8 cellular contexts compared by ENCODE assay signal in the genomic region with DNA sequence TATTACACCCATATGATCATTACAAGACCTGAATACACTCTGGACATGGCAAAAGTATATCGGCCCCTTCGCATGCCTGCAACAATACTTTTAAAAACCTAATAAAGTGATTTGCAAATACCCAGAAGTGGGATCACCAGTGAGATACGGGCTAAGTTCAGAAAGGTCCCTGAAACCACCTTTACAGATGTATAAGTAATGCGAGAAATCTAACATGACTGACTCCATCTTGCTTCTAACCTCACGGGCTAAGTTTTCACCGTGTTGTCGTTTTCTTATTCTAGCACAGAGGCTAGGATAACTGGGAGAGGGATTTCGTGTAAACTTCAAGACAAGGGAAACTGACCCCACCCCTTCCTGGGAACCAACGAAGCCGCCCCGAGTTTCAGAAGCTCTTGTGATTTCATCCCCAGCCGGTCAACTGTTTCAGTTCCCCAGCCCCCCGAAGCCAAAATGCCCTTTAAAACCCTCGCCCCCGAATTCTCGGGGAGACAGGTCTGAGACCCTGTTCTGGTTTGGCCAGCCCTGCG. TPM values are rescaled to one million over a fixed set of nuclear protein-coding genes. Genes with fewer than 3 reads are reported as not detected.
DNase-seq lines count a peak whose midpoint lies in the region; ATAC-seq and TF ChIP-seq lines count a peak whose summit lies in the region.

No MANE protein-coding gene starts in this region.

- no peak for DNase-seq in AG04450 (ENCODE audit: low read depth, low spot score)
- no peak for DNase-seq in activated naive CD8-positive, alpha-beta T cell treated with anti-CD3 and anti-CD28 coated beads, Interleukin-2, amount 50 U/mL, for 24 hours
- DNase-seq in left ventricle myocardium inferior, result peak; percentile 51
- peak; percentile 26 for DNase-seq in prostate gland (ENCODE audit: low spot score)
- DNase-seq in NCI-H446 treated with DMSO at 0.1 percent for 48 hours (lab: John Stamatoyannopoulos, UW), result no peak
- no peak for DNase-seq in NK-92 treated with Interleukin-12 subunit alpha and Interleukin-12 subunit beta, amount 100 ng/mL, for 24 hours (lab: John Stamatoyannopoulos, UW)

- POLR2A ChIA-PET in AG04450 (lab: Yijun Ruan, JAX), result interaction anchor here (0.6 kb wide), 2 partner anchors 19 to 324 kb away, joined by 3 to 4 read pairs; no protein-coding TSS in a partner anchor

- H3K9me3 Mint-ChIP-seq in activated naive CD8-positive, alpha-beta T cell treated with anti-CD3 and anti-CD28 coated beads, Interleukin-2, amount 50 U/mL, for 24 hours, result no peaks in the 10 kb centered on the region

- intact Hi-C loops in left ventricle myocardium inferior (cut with micrococcal nuclease), result no loop called here
- intact Hi-C loops in prostate gland (cut with DNase I), result no loop called here

- H3K9me3 ChIP-seq in AG04450 (ENCODE audit: control insufficient read depth, insufficient read depth, low read length) (no peaks in the 10 kb centered on the region), HUES64 (ENCODE audit: insufficient read depth, low read depth, low read length) (0 out of 2 replicates have a peak, but pooled peaks cover 4% of the 10 kb centered on the region), left ventricle myocardium inferior (replicated peaks) (no peaks in the 10 kb centered on the region), prostate gland (no peaks in the 10 kb centered on the region)

- 19% methylated on average over 17 of the region's 17 CpGs for WGBS in HUES64
- WGBS in prostate gland, result 5% methylated on average over 17 of the region's 17 CpGs

- no peaks in the 10 kb centered on the region for H3K36me3 Mint-ChIP-seq in activated naive CD8-positive, alpha-beta T cell treated with anti-CD3 and anti-CD28 coated beads, Interleukin-2, amount 50 U/mL, for 24 hours (ENCODE audit: low read depth)

- H3K27me3 ChIP-seq in AG04450 (ENCODE audit: control insufficient read depth, insufficient read depth, low read length), result no peaks in the 10 kb centered on the region
- peaks cover 7% of the 10 kb centered on the region for H3K27me3 ChIP-seq in HUES64 (ENCODE audit: insufficient read depth, low read length)
- H3K27me3 ChIP-seq in left ventricle myocardium inferior (ENCODE audit: low read depth), result no peaks in the 10 kb centered on the region
- no peaks in the 10 kb centered on the region for H3K27me3 ChIP-seq in prostate gland (replicated peaks; ENCODE audit: insufficient read depth)

- peak overlapping the region; percentile 79 for H3K4me3 Mint-ChIP-seq in activated naive CD8-positive, alpha-beta T cell treated with anti-CD3 and anti-CD28 coated beads, Interleukin-2, amount 50 U/mL, for 24 hours

- peak overlapping the region; percentile 79 for H3K9ac ChIP-seq in HUES64 (ENCODE audit: low read depth, low read length)

- TF ChIP-seq CTCF in AG04450 (IDR thresholded peaks at IDR 0.05; ENCODE audit: low read depth, low read length) (no peak), left ventricle myocardium inferior (IDR thresholded peaks at IDR 0.05; ENCODE audit: borderline replicate concordance) (no peak), prostate gland (IDR thresholded peaks at IDR 0.05) (no peak)

- H3K4me1 ChIP-seq in HUES64 (ENCODE audit: insufficient read depth, low read length) (peaks cover 33% of the 10 kb centered on the region), left ventricle myocardium inferior (peaks cover 49% of the 10 kb centered on the region), prostate gland (replicated peaks) (no peaks in the 10 kb centered on the region)

- peak overlapping the region; percentile 68 for H3K27ac Mint-ChIP-seq in activated naive CD8-positive, alpha-beta T cell treated with anti-CD3 and anti-CD28 coated beads, Interleukin-2, amount 50 U/mL, for 24 hours

- CTCF ChIA-PET in AG04450 (lab: Charles Lee), result interaction anchor here (1.1 to 1.3 kb wide), 2 partner anchors 30 to 77 kb away, joined by 3 to 5 read pairs; partner anchors contain the start of gene NEK5

- peak overlapping the region; percentile 68 for H3K4me3 ChIP-seq in AG04450 (ENCODE audit: low read depth, low read length)
- H3K4me3 ChIP-seq in HUES64 (ENCODE audit: low read length), result peak overlapping the region; percentile 81
- H3K4me3 ChIP-seq in left ventricle myocardium inferior, result peak overlapping the region; percentile 96
- peak overlapping the region; percentile 73 to 89 for H3K4me3 ChIP-seq in prostate gland

- peaks cover 5% of the 10 kb centered on the region for H3K27me3 Mint-ChIP-seq in activated naive CD8-positive, alpha-beta T cell treated with anti-CD3 and anti-CD28 coated beads, Interleukin-2, amount 50 U/mL, for 24 hours

- H3K27ac ChIP-seq in AG04450 (ENCODE audit: low read depth, low read length) (peak overlapping the region; percentile 55), HUES64 (ENCODE audit: low read depth, low read length) (no peak overlapping the region), left ventricle myocardium inferior (replicated peaks) (peak overlapping the region; percentile 94), prostate gland (peak overlapping the region; percentile 78 to 85)

- ATAC-seq in GM19035 (IDR thresholded peaks at IDR 0.05; ENCODE audit: unreplicated experiment), result peak; percentile 13
- no peak for ATAC-seq in activated naive CD8-positive, alpha-beta T cell treated with anti-CD3 and anti-CD28 coated beads, Interleukin-2, amount 50 U/mL, for 24 hours

- H3K36me3 ChIP-seq in HUES64 (ENCODE audit: insufficient read depth, low read length) (0 out of 2 replicates have a peak, but pooled peaks cover 3% of the 10 kb centered on the region), left ventricle myocardium inferior (peaks cover 3% of the 10 kb centered on the region), prostate gland (no peaks in the 10 kb centered on the region)

- peaks cover 34% of the 10 kb centered on the region for H3K4me1 Mint-ChIP-seq in activated naive CD8-positive, alpha-beta T cell treated with anti-CD3 and anti-CD28 coated beads, Interleukin-2, amount 50 U/mL, for 24 hours

- no peak for TF ChIP-seq POLR2A in prostate gland (IDR thresholded peaks at IDR 0.05)

RNA-seq across cellular contexts. Expression of gene NEK3, which starts 0.7 kb away (rescaled TPM):
- polyA plus RNA-seq in AG04450 (2011; rRNA removed), result 14.2 and 16.0 TPM in 2 replicates
- 3.9 and 10.8 TPM in 2 replicates for polyA minus RNA-seq in AG04450 (2011; rRNA and poly(A)+ RNA removed)
- 17.6 TPM for polyA plus RNA-seq in HUES64 (2013, experiment 1 of 2)
- polyA plus RNA-seq in HUES64 (2013, experiment 2 of 2), result 29.9 TPM
- total RNA-seq in left ventricle myocardium inferior (4.3 TPM), prostate gland (10 to 100 TPM; 12.9 to 36.8 TPM)

RNA-seq across cellular contexts. Expression of gene NEK5, which starts 29.8 kb away (rescaled TPM):
- 0.04 TPM in 2 replicates for polyA plus RNA-seq in AG04450 (2011; rRNA removed)
- polyA minus RNA-seq in AG04450 (2011; rRNA and poly(A)+ RNA removed), result 0.05 TPM in 1 of 2 replicates, not detected in the other
- polyA plus RNA-seq in HUES64 (2013, experiment 1 of 2), result 0.15 TPM
- polyA plus RNA-seq in HUES64 (2013, experiment 2 of 2), result 0.13 TPM
- total RNA-seq in left ventricle myocardium inferior, result 0.25 TPM
- 1 to 10 TPM; 1.2 to 2.3 TPM for total RNA-seq in prostate gland

Comparison
In these comparisons a context has a peak if more than half of its experiments do, and no peak if none do; other contexts are left out.
1. DNase-seq: peak in left ventricle myocardium inferior (single experiment) and prostate gland (single experiment); none in AG04450 (single experiment), activated naive CD8-positive, alpha-beta T cell treated with anti-CD3 and anti-CD28 coated beads, Interleukin-2, amount 50 U/mL, for 24 hours (single experiment), NCI-H446 treated with DMSO at 0.1 percent for 48 hours (single experiment) and NK-92 treated with Interleukin-12 subunit alpha and Interleukin-12 subunit beta, amount 100 ng/mL, for 24 hours (single experiment).
2. Peak in every context shown above with its lines, with median percentiles within 50 percentile points of each other: H3K4me3 ChIP-seq.